18 cellular contexts compared by ENCODE assay signal in genomic region chr7:84720456-84721097, GRCh38.
A peak's percentile ranks its signal among the peaks of the same experiment; 100 is the strongest.
DNase-seq lines count a peak whose midpoint lies in the region; ATAC-seq and TF ChIP-seq lines count a peak whose summit lies in the region.
"Had no signal": no experiment of that assay in that cellular context is flagged by ENCODE, and none has a peak within 500 bp of the region (broad histone marks: within the 10 kb centered on the region; RNA-seq: fewer than 3 reads in every experiment).

No MANE protein-coding gene starts in this region.

- no peak overlapping the region for H3K14ac ChIP-seq in IMR-90 (replicated peaks; ENCODE audit: low read depth, low read length)

- no TSS peak for BruUV-seq in IMR-90 (replicated peaks; lab: Mats Ljungman, UMichigan)

- H3K4me2 ChIP-seq in IMR-90 (ENCODE audit: low read depth, low read length), result no peak overlapping the region; the same call in 1 of the 2 replicates

- H3K36me3 Mint-ChIP-seq in chondrocyte (ENCODE audit: low read depth) (peaks cover 10% of the 10 kb centered on the region), osteocyte (ENCODE audit: unreplicated experiment) (peaks cover 9% of the 10 kb centered on the region), T-helper 17 cell (ENCODE audit: low read depth) (no peaks in the 10 kb centered on the region)
- H3K36me3 Mint-ChIP-seq: CD8-positive, alpha-beta memory T cell had no signal

- H3K4me1 Mint-ChIP-seq in chondrocyte (ENCODE audit: low read depth) (peaks cover 23% of the 10 kb centered on the region), osteocyte (ENCODE audit: unreplicated experiment) (peaks cover 29% of the 10 kb centered on the region), T-helper 17 cell (no peaks in the 10 kb centered on the region)
- H3K4me1 Mint-ChIP-seq: CD8-positive, alpha-beta memory T cell; H9 had no signal

- DNase-seq in Caki2 (ENCODE audit: low read depth) (peak; percentile 29), IMR-90 (peak; percentile 8), chondrocyte (ENCODE audit: low spot score) (no peak), osteocyte (ENCODE audit: extremely low spot score, unreplicated experiment) (no peak), T-helper 17 cell (no peak), NCI-H2107 (lab: John Stamatoyannopoulos, UW) (no peak), cerebellar cortex (ENCODE audit: low spot score) (no peak)
- DNase-seq: C1 segment of cervical spinal cord; CD8-positive, alpha-beta memory T cell; DMS79; H9; MV-4-11; NCI-H1694 treated with DMSO at 0.1 percent for 48 hours; NCI-H2227 treated with DMSO at 0.1 percent for 48 hours; NCI-H524; PC-3; RPMI8226; SIG-M5 had no signal

- intact Hi-C loops in IMR-90 (cut with micrococcal nuclease), result loop anchor here (10.0 kb wide), 1 partner anchor 526 kb away; the partner anchor contains the start of gene SEMA3A

- peak overlapping the region; percentile 62 for H2BK5ac ChIP-seq in IMR-90 (ENCODE audit: low read depth, low read length, poor library complexity, severe bottlenecking)

- POLR2A ChIA-PET in IMR-90 (lab: Charles Lee; ENCODE audit: unreplicated experiment), result no interaction called here

- no peak overlapping the region for H4K8ac ChIP-seq in IMR-90 (ENCODE audit: low read depth in 2 of 2, low read length in 2 of 2)

- H2AFZ ChIP-seq in IMR-90 (replicated peaks; ENCODE audit: low read length, poor library complexity), result no peak overlapping the region

- no peak overlapping the region for H2BK15ac ChIP-seq in IMR-90 (ENCODE audit: low read depth, low read length)

- peak overlapping the region; percentile 76; the same call in 1 of the 2 replicates for H3K18ac ChIP-seq in IMR-90 (ENCODE audit: low read depth, low read length)

- H3K9me3 ChIP-seq in IMR-90 (ENCODE audit: control insufficient read depth, insufficient read depth, low read length) (no peaks in the 10 kb centered on the region), T-helper 17 cell (ENCODE audit: control insufficient read depth, low read length, poor library complexity, severe bottlenecking) (no peaks in the 10 kb centered on the region)

- TF ChIP-seq POLR2A in IMR-90 (IDR thresholded peaks at IDR 0.05; ENCODE audit: low read depth, low read length), result no peak

- no peaks in the 10 kb centered on the region for H4K20me1 ChIP-seq in IMR-90 (ENCODE audit: insufficient read depth, low read length)

- no peaks in the 10 kb centered on the region for H3K36me3 ChIP-seq in IMR-90 (ENCODE audit: control insufficient read depth, insufficient read depth, low read length)

- 0 out of 2 replicates have a peak overlapping the region, but pooled peaks have one; percentile 31 for H3K23ac ChIP-seq in IMR-90 (ENCODE audit: low read depth, low read length)

- no peak overlapping the region for H3K9ac ChIP-seq in IMR-90 (ENCODE audit: low read depth, low read length)

- dilution Hi-C loops in IMR-90 (cut with HindIII; ENCODE audit: low sequenced_read_pairs, unreplicated experiment), result no loop called here

- no peaks in the 10 kb centered on the region; the same call in 1 of the 2 replicates for H3K9me1 ChIP-seq in IMR-90 (ENCODE audit: insufficient read depth, low read length)

- H2BK120ac ChIP-seq in IMR-90 (ENCODE audit: low read depth, low read length), result no peak overlapping the region

- in situ Hi-C loops in Caki2 (cut with HindIII; ENCODE audit: low pct_unique_long_range_greater_than_20kb, low sequenced_read_pairs), result no loop called here
- in situ Hi-C loops in IMR-90 (cut with MboI; ENCODE audit: low sequenced_read_pairs), result no loop called here

- TF ChIP-seq RAD21 in IMR-90 (IDR thresholded peaks at IDR 0.05; ENCODE audit: low read length), result no peak

- H2BK20ac ChIP-seq in IMR-90 (ENCODE audit: low read depth, low read length), result no peak overlapping the region

- ATAC-seq in IMR-90 (ENCODE audit: low read depth) (peak; percentile 37; the same call in 1 of the 2 replicates), T-helper 17 cell (no peak)
- ATAC-seq: PC-3 had no signal

- H3K27me3 Mint-ChIP-seq in chondrocyte (ENCODE audit: low read depth) (no peaks in the 10 kb centered on the region), osteocyte (ENCODE audit: unreplicated experiment) (no peaks in the 10 kb centered on the region), T-helper 17 cell (no peaks in the 10 kb centered on the region)
- H3K27me3 Mint-ChIP-seq: CD8-positive, alpha-beta memory T cell had no signal

- peaks cover 4% of the 10 kb centered on the region; the same call in 1 of the 2 replicates for H3K4me1 ChIP-seq in IMR-90 (ENCODE audit: control insufficient read depth, insufficient read depth, low read length)

- CTCF ChIA-PET in IMR-90 (lab: Yijun Ruan, JAX), result no interaction called here

- no peaks in the 10 kb centered on the region for H3K27me3 ChIP-seq in IMR-90 (ENCODE audit: control insufficient read depth, insufficient read depth, low read length)

- no peak for TF ChIP-seq CTCF in IMR-90 (conservative IDR thresholded peaks at IDR 0.05; ENCODE audit: low read depth, low read length)
- TF ChIP-seq CTCF in chondrocyte (IDR thresholded peaks at IDR 0.05), result no peak
- no peak for TF ChIP-seq CTCF in osteocyte (IDR thresholded peaks at IDR 0.05)

- H3K4ac ChIP-seq in IMR-90 (ENCODE audit: low read depth, low read length), result no peak overlapping the region

- H3K79me1 ChIP-seq in IMR-90 (ENCODE audit: low read depth in 1 of 2, low read length in 2 of 2), result no peaks in the 10 kb centered on the region

- H2AK9ac ChIP-seq in IMR-90 (replicated peaks; ENCODE audit: low read depth, low read length, poor library complexity), result no peak overlapping the region

- no peak overlapping the region for H3K27ac ChIP-seq in IMR-90 (ENCODE audit: insufficient read depth, low read length)

- H3K56ac ChIP-seq in IMR-90 (ENCODE audit: extremely low read depth, insufficient read depth, low read length), result no peak overlapping the region

- no peak overlapping the region for H3K4me3 Mint-ChIP-seq in chondrocyte (ENCODE audit: unreplicated experiment)
- H3K4me3 Mint-ChIP-seq in osteocyte (ENCODE audit: unreplicated experiment), result no peak overlapping the region
- H3K4me3 Mint-ChIP-seq in T-helper 17 cell, result no peak overlapping the region
- H3K4me3 Mint-ChIP-seq: CD8-positive, alpha-beta memory T cell; H9 had no signal

- peak overlapping the region; percentile 62 for H3K27ac Mint-ChIP-seq in chondrocyte (ENCODE audit: unreplicated experiment)
- peak overlapping the region; percentile 12 for H3K27ac Mint-ChIP-seq in osteocyte (ENCODE audit: unreplicated experiment)
- no peak overlapping the region for H3K27ac Mint-ChIP-seq in T-helper 17 cell
- H3K27ac Mint-ChIP-seq: CD8-positive, alpha-beta memory T cell; H9 had no signal

- H3K9me3 Mint-ChIP-seq in chondrocyte (ENCODE audit: low read depth), result peaks cover 17% of the 10 kb centered on the region
- H3K9me3 Mint-ChIP-seq in osteocyte (ENCODE audit: unreplicated experiment), result peaks cover 20% of the 10 kb centered on the region
- H3K9me3 Mint-ChIP-seq: H9 had no signal

- H4K5ac ChIP-seq in IMR-90 (ENCODE audit: low read depth, low read length), result no peak overlapping the region

- H2AK5ac ChIP-seq in IMR-90 (ENCODE audit: low read depth, low read length), result no peak overlapping the region

- H3K4me3 ChIP-seq in IMR-90 (ENCODE audit: insufficient read depth, low read depth, low read length), result no peak overlapping the region

- no peak overlapping the region for H4K91ac ChIP-seq in IMR-90 (ENCODE audit: insufficient read depth, low read depth, low read length)

TF ChIP-seq in IMR-90, 13 proteins besides CTCF, POLR2A, EP300 and RAD21:
- TF ChIP-seq MXI1 (IDR thresholded peaks at IDR 0.05; ENCODE audit: borderline replicate concordance, low read depth, low read length) (no peak), SMC3 (IDR thresholded peaks at IDR 0.05; ENCODE audit: low read depth, low read length) (no peak), RCOR1 (IDR thresholded peaks at IDR 0.05; ENCODE audit: insufficient replicate concordance, low read length) (no peak), MAFK (IDR thresholded peaks at IDR 0.05; ENCODE audit: low read depth, low read length) (peak; percentile 65), RFX5 (IDR thresholded peaks at IDR 0.05; ENCODE audit: low read depth, low read length) (no peak), NFE2L2 (IDR thresholded peaks at IDR 0.05; ENCODE audit: low read depth, low read length) (0 out of 2 replicates have a peak, but pooled peaks have one; percentile 7), ELK1 (IDR thresholded peaks at IDR 0.05; ENCODE audit: borderline replicate concordance, low read depth, low read length) (no peak)
- TF ChIP-seq, protein P1, sequence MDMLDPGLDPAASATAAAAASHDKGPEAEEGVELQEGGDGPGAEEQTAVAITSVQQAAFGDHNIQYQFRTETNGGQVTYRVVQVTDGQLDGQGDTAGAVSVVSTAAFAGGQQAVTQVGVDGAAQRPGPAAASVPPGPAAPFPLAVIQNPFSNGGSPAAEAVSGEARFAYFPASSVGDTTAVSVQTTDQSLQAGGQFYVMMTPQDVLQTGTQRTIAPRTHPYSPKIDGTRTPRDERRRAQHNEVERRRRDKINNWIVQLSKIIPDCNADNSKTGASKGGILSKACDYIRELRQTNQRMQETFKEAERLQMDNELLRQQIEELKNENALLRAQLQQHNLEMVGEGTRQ (IDR thresholded peaks at IDR 0.05; ENCODE audit: low read depth, low read length), result no peak

Comparison
In these comparisons a context has a peak if more than half of its experiments do, and no peak if none do; other contexts are left out.
1. DNase-seq: peak in Caki2 (single experiment) and IMR-90 (single experiment); none in chondrocyte (single experiment), osteocyte (single experiment), T-helper 17 cell (0 of 3), NCI-H2107 (single experiment) and cerebellar cortex (single experiment).